Comparison of ENCODE assay signal across 9 cellular contexts in the genomic region with DNA sequence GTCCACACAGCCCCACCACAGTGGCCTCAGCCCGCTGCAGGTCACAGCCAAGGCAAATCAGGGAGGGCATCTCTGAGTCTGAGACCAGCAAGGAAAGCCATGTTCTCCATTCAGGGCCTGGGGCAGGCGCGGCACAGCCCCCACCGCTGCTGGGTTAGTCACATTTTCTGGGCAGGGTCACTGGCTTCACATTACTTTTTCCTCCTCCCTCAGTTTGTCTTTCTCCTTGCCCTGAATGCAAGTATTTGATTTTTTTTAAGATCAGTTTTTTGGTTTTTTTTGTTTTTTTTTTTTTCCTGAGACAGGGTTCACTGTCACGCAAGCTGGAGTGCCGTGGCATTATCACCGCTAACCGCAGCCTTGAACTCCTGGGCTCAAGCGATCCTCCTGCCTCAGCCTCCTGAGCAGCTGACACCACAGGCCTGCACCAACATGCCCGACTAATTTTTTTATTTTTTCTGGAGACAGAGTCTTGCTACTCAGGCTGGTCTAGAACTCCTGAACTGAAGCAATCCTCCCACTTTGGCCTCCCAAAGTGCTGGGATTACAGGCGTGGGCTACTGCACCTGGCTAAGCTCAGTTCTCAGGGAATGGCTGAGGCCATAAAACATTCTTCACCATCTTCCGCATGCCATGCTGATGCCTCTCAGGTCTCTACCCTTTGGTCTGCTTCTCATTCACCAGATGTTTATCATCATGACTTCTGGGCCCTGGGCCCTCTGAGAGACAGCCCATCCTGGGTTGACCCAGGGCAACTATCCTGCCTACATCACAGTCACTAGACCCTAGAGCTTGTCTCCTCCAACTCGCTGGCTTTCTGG. TPM values are rescaled to one million over a fixed set of nuclear protein-coding genes. Genes with fewer than 3 reads are reported as not detected.
A peak's percentile ranks its signal among the peaks of the same experiment; 100 is the strongest.
DNase-seq lines count a peak whose midpoint lies in the region; ATAC-seq and TF ChIP-seq lines count a peak whose summit lies in the region.
"Had no signal": no experiment of that assay in that cellular context is flagged by ENCODE, and none has a peak within 500 bp of the region (broad histone marks: within the 10 kb centered on the region; RNA-seq: fewer than 3 reads in every experiment).

No MANE protein-coding gene starts in this region.

- H3K4me1 Mint-ChIP-seq in activated CD4-positive, alpha-beta T cell treated with anti-CD3 and anti-CD28 coated beads, Interleukin-2, amount 10 ng/mL, durations not matched to agents 7 days and 5 days = peaks cover 86% of the 10 kb centered on the region

- H3K4me3 ChIP-seq in RWPE2 (ENCODE audit: severe bottlenecking) (no peak overlapping the region), transverse colon (peak overlapping the region in 1 of 4 donors; percentile 41)

- H3K4me3 Mint-ChIP-seq in activated CD4-positive, alpha-beta T cell treated with anti-CD3 and anti-CD28 coated beads, Interleukin-2, amount 10 ng/mL, durations not matched to agents 7 days and 5 days = peak overlapping the region; percentile 94

- no peaks in the 10 kb centered on the region for H3K9me3 Mint-ChIP-seq in activated CD4-positive, alpha-beta T cell treated with anti-CD3 and anti-CD28 coated beads, Interleukin-2, amount 10 ng/mL, durations not matched to agents 7 days and 5 days

- TF ChIP-seq CTCF in RWPE2 (IDR thresholded peaks at IDR 0.05; ENCODE audit: poor library complexity, severe bottlenecking) = no peak
- TF ChIP-seq CTCF in transverse colon (IDR thresholded peaks at IDR 0.05) = no peak

- CTCF ChIA-PET in activated CD4-positive, alpha-beta T cell treated with anti-CD3 and anti-CD28 coated beads, Interleukin-2, amount 10 ng/mL, durations not matched to agents 7 days and 5 days (lab: Charles Lee) = interaction anchor here (0.6 to 1.3 kb wide), 2 partner anchors 16 to 141 kb away, joined by 3 to 4 read pairs; no protein-coding TSS in a partner anchor

- peak overlapping the region; percentile 93 for H3K27ac Mint-ChIP-seq in activated CD4-positive, alpha-beta T cell treated with anti-CD3 and anti-CD28 coated beads, Interleukin-2, amount 10 ng/mL, durations not matched to agents 7 days and 5 days

- H3K36me3 Mint-ChIP-seq in activated CD4-positive, alpha-beta T cell treated with anti-CD3 and anti-CD28 coated beads, Interleukin-2, amount 10 ng/mL, durations not matched to agents 7 days and 5 days (ENCODE audit: low read depth) = peaks cover 9% of the 10 kb centered on the region

- no peaks in the 10 kb centered on the region for H3K27me3 ChIP-seq in RWPE2 (ENCODE audit: insufficient read depth, poor library complexity, severe bottlenecking)
- no peaks in the 10 kb centered on the region for H3K27me3 ChIP-seq in transverse colon

- intact Hi-C loops in transverse colon (cut with DNase I; ENCODE audit: low total_unique reads) = no loop called here

- ATAC-seq in RWPE2 (ENCODE audit: low read depth) (peak; percentile 60), GM18907 (IDR thresholded peaks at IDR 0.05; ENCODE audit: unreplicated experiment) (no peak), GM21526 (IDR thresholded peaks at IDR 0.05; ENCODE audit: low FRiP score, unreplicated experiment) (no peak)

- H3K4me1 ChIP-seq in RWPE2 (ENCODE audit: insufficient read depth, poor library complexity, severe bottlenecking) = peaks cover 19% of the 10 kb centered on the region
- peaks cover 4 to 58% (median 40%) of the 10 kb centered on the region in 4 donors for H3K4me1 ChIP-seq in transverse colon

- no peak for TF ChIP-seq EP300 in transverse colon (IDR thresholded peaks at IDR 0.05; ENCODE audit: low read depth)

- H3K27me3 Mint-ChIP-seq in activated CD4-positive, alpha-beta T cell treated with anti-CD3 and anti-CD28 coated beads, Interleukin-2, amount 10 ng/mL, durations not matched to agents 7 days and 5 days = peaks cover 2% of the 10 kb centered on the region

- no peaks in the 10 kb centered on the region for H3K9me3 ChIP-seq in RWPE2 (ENCODE audit: severe bottlenecking)
- no peaks in the 10 kb centered on the region for H3K9me3 ChIP-seq in transverse colon

- no peak for TF ChIP-seq POLR2A in transverse colon (IDR thresholded peaks at IDR 0.05)

- 73 to 74% methylated on average over 10 to 12 of the region's 13 CpGs for WGBS in transverse colon (ENCODE audit: low coverage in 1 of 2), 2 donors

- DNase-seq in activated CD4-positive, alpha-beta T cell treated with anti-CD3 and anti-CD28 coated beads, Interleukin-2, amount 10 ng/mL, durations not matched to agents 7 days and 5 days = no peak
- DNase-seq in activated CD4-positive, alpha-beta T cell treated with anti-CD3 and anti-CD28 coated beads, Interleukin-2, amount 50 U/mL, for 1 hour = no peak
- DNase-seq in RWPE2 (ENCODE audit: low spot score) (no peak), islet precursor cell (peak; percentile 54), transverse colon (no peak), NCI-H1105 (lab: John Stamatoyannopoulos, UW) (no peak)
- DNase-seq: SHP77 had no signal

- H3K36me3 ChIP-seq in RWPE2 (ENCODE audit: low read depth) (peaks cover 19% of the 10 kb centered on the region; the same call in 1 of the 2 replicates), transverse colon (no peaks in the 10 kb centered on the region)

- H3K27ac ChIP-seq in RWPE2 (ENCODE audit: poor library complexity, severe bottlenecking) = peak overlapping the region; percentile 80
- H3K27ac ChIP-seq in transverse colon = peak overlapping the region; percentile 80 to 84 (median 81)

- POLR2A ChIA-PET in activated CD4-positive, alpha-beta T cell treated with anti-CD3 and anti-CD28 coated beads, Interleukin-2, amount 10 ng/mL, durations not matched to agents 7 days and 5 days (lab: Charles Lee) = no interaction called here

- in situ Hi-C loops in transverse colon (cut with MboI; ENCODE audit: low pct_ligation_motif_present in 1 of 4, low pct_unique_long_range_greater_than_20kb in 1 of 4, low sequenced_read_pairs in 3 of 4) = no loop called here

RNA-seq across cellular contexts. Expression of a gene that starts 0.6 kb away (rescaled TPM):
- total RNA-seq in activated CD4-positive, alpha-beta T cell treated with anti-CD3 and anti-CD28 coated beads, Interleukin-2, amount 10 ng/mL, durations not matched to agents 7 days and 5 days = 100 to 1,000 TPM; 299 to 387 TPM
- total RNA-seq in transverse colon = 10 to 100 TPM; 18.3 to 92.1 (median 45.2) TPM

RNA-seq across cellular contexts. Expression of a gene that starts 7.7 kb away (rescaled TPM):
- under 1 TPM; 0.10 to 0.77 TPM for total RNA-seq in activated CD4-positive, alpha-beta T cell treated with anti-CD3 and anti-CD28 coated beads, Interleukin-2, amount 10 ng/mL, durations not matched to agents 7 days and 5 days
- total RNA-seq in transverse colon = 10 to 100 TPM in 2 of 4 donors, 1 to 10 TPM in 1, not detected in 1; 7.6 to 14.2 (median 11.4) TPM

RNA-seq across cellular contexts. Expression of a gene that starts 56.2 kb away (rescaled TPM):
- total RNA-seq in activated CD4-positive, alpha-beta T cell treated with anti-CD3 and anti-CD28 coated beads, Interleukin-2, amount 10 ng/mL, durations not matched to agents 7 days and 5 days = 10 to 100 TPM; 19.4 to 22.1 TPM
- total RNA-seq in transverse colon = 10 to 100 TPM; 13.3 to 37.8 (median 32.8) TPM

RNA-seq across cellular contexts. Expression of a gene that starts 56.5 kb away (rescaled TPM):
- total RNA-seq in activated CD4-positive, alpha-beta T cell treated with anti-CD3 and anti-CD28 coated beads, Interleukin-2, amount 10 ng/mL, durations not matched to agents 7 days and 5 days = 10 to 100 TPM; 24.7 to 24.9 TPM
- 100 to 1,000 TPM; 109 to 638 (median 330) TPM for total RNA-seq in transverse colon
